ENCODE assay signal across 8 cellular contexts in the genomic region with DNA sequence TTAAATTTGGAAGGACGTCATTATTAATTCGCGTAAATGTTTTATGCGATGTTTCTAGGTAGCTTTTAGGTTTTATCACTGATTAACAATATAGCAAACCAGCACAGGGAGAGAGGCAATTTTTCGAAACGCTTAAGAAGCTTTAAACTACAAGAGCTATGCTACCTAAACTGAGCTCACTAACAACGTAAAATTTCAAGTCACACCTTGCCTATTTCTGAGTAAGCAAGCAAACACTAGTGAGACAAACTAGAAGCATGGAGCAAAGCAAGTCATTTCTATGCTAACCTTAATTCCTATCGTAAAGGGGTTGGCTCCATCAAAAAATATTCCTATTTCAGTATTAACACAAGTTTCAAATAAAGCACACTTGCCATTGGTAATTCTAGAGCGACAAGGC. TPM values are rescaled to one million over a fixed set of nuclear protein-coding genes. Genes with fewer than 3 reads are reported as not detected.
DNase-seq lines count a peak whose midpoint lies in the region; ATAC-seq, FAIRE-seq and TF ChIP-seq lines count a peak whose summit lies in the region.

No MANE protein-coding gene starts in this region.

- 4 to 9% methylated on average over 9 of the region's 9 CpGs for WGBS in pancreas, 2 donors

- H3K4me1 ChIP-seq in DOHH2 (ENCODE audit: control insufficient read depth, low read length), result peaks cover 48% of the 10 kb centered on the region
- peaks cover 46% of the 10 kb centered on the region for H3K4me1 ChIP-seq in OCI-LY1 (ENCODE audit: insufficient read depth, low read length, severe bottlenecking)
- H3K4me1 ChIP-seq in endothelial cell of umbilical vein (ENCODE audit: control insufficient read depth, extremely low read depth, insufficient read depth, low read length), result peaks cover 22% of the 10 kb centered on the region
- H3K4me1 ChIP-seq in pancreas, result peaks cover 5 to 27% (median 9%) of the 10 kb centered on the region in 3 donors

- TF ChIP-seq CTCF in DOHH2 (IDR thresholded peaks at IDR 0.05; ENCODE audit: low read depth, low read length, poor library complexity, severe bottlenecking) (no peak), OCI-LY1 (IDR thresholded peaks at IDR 0.05; ENCODE audit: low read length) (no peak), endothelial cell of umbilical vein (IDR thresholded peaks at IDR 0.05; ENCODE audit: extremely low read depth in 1 of 2, insufficient read depth in 1 of 2, low read depth in 1 of 2, low read length in 2 of 2) (no peak), pancreas (IDR thresholded peaks at IDR 0.05) (no peak)

- no peaks in the 10 kb centered on the region for H3K9me2 ChIP-seq in DOHH2 (replicated peaks; ENCODE audit: control insufficient read depth, low read length)
- H3K9me2 ChIP-seq in OCI-LY1 (ENCODE audit: low read depth, low read length), result no peaks in the 10 kb centered on the region

- H3K27ac ChIP-seq in DOHH2 (ENCODE audit: low read depth, low read length) (peak overlapping the region; percentile 68; the same call in 1 of the 2 replicates), OCI-LY1 (ENCODE audit: low read depth, low read length, poor library complexity, severe bottlenecking) (peak overlapping the region; percentile 89), endothelial cell of umbilical vein (ENCODE audit: insufficient read depth, low read depth, low read length) (no peak overlapping the region), pancreas (peak overlapping the region; percentile 97 to 99 (median 98))

- H3K36me3 ChIP-seq in DOHH2 (ENCODE audit: control insufficient read depth, low read length), result peaks cover 15% of the 10 kb centered on the region
- peaks cover 9% of the 10 kb centered on the region; the same call in 1 of the 2 replicates for H3K36me3 ChIP-seq in OCI-LY1 (ENCODE audit: insufficient read depth, low read length)
- no peaks in the 10 kb centered on the region for H3K36me3 ChIP-seq in endothelial cell of umbilical vein (ENCODE audit: control insufficient read depth in 2 of 2, extremely low read depth in 1 of 2, insufficient read depth in 2 of 2, low read length in 2 of 2)
- no peaks in the 10 kb centered on the region for H3K36me3 ChIP-seq in pancreas

- no peaks in the 10 kb centered on the region for H3K27me3 ChIP-seq in DOHH2 (ENCODE audit: control insufficient read depth, low read length)
- no peaks in the 10 kb centered on the region for H3K27me3 ChIP-seq in OCI-LY1 (ENCODE audit: insufficient read depth, low read length)
- no peaks in the 10 kb centered on the region for H3K27me3 ChIP-seq in endothelial cell of umbilical vein (ENCODE audit: control insufficient read depth in 2 of 2, insufficient read depth in 2 of 2, low read length in 2 of 2)
- no peaks in the 10 kb centered on the region for H3K27me3 ChIP-seq in pancreas

- intact Hi-C loops in endothelial cell of umbilical vein (cut with micrococcal nuclease), result loop anchor here (5.0 kb wide), 1 partner anchor 112 kb away; no protein-coding TSS in a partner anchor
- intact Hi-C loops in pancreas (cut with DNase I), result no loop called here

- H3K4me2 ChIP-seq in DOHH2 (ENCODE audit: low read length) (peak overlapping the region; percentile 79), OCI-LY1 (ENCODE audit: low read length) (peak overlapping the region; percentile 87), endothelial cell of umbilical vein (ENCODE audit: insufficient read depth, low read length) (peak overlapping the region; percentile 94)

- H4K20me1 ChIP-seq in DOHH2 (ENCODE audit: control insufficient read depth, insufficient read depth, low read depth, low read length) (no peaks in the 10 kb centered on the region), OCI-LY1 (ENCODE audit: insufficient read depth, low read length) (no peaks in the 10 kb centered on the region), endothelial cell of umbilical vein (replicated peaks; ENCODE audit: control insufficient read depth, extremely low read depth, insufficient read depth, low read length) (peaks cover 2% of the 10 kb centered on the region)

- DNase-seq in endothelial cell of umbilical vein (ENCODE audit: low read depth, low spot score) (peak; percentile 44), pancreas (no peak), inferior parietal cortex (ENCODE audit: extremely low spot score) (no peak), ureter (ENCODE audit: low spot score) (no peak), NCI-H1048 (lab: John Stamatoyannopoulos, UW) (no peak)

- H3K79me2 ChIP-seq in DOHH2 (ENCODE audit: control insufficient read depth, low read length) (peaks cover 61% of the 10 kb centered on the region), OCI-LY1 (ENCODE audit: insufficient read depth, low read length) (peaks cover 48% of the 10 kb centered on the region), endothelial cell of umbilical vein (ENCODE audit: control insufficient read depth, insufficient read depth, low read length) (peaks cover 48% of the 10 kb centered on the region)

- no peaks in the 10 kb centered on the region for H3K9me3 ChIP-seq in DOHH2 (ENCODE audit: control insufficient read depth, insufficient read depth, low read length)
- H3K9me3 ChIP-seq in OCI-LY1 (ENCODE audit: low read length), result no peaks in the 10 kb centered on the region
- no peaks in the 10 kb centered on the region for H3K9me3 ChIP-seq in endothelial cell of umbilical vein (replicated peaks; ENCODE audit: control insufficient read depth, insufficient read depth, low read length)
- no peaks in the 10 kb centered on the region for H3K9me3 ChIP-seq in pancreas

- H3K4me3 ChIP-seq in DOHH2 (ENCODE audit: low read length) (peak overlapping the region; percentile 97), OCI-LY1 (ENCODE audit: low read depth, low read length, poor library complexity, severe bottlenecking) (peak overlapping the region; percentile 86), endothelial cell of umbilical vein (replicated peaks in 1 of 3; ENCODE audit: insufficient read depth in 1 of 3, low read depth in 1 of 3, low read length in 3 of 3) (peak overlapping the region; percentile 81 to 97 (median 90)), pancreas (peak overlapping the region; percentile 80 to 99 (median 98))

- no peaks in the 10 kb centered on the region for H3K9me1 ChIP-seq in endothelial cell of umbilical vein (replicated peaks; ENCODE audit: control insufficient read depth, extremely low read depth, insufficient read depth, low read length)

- H3K9ac ChIP-seq in OCI-LY1 (ENCODE audit: low read length) (peak overlapping the region; percentile 83), endothelial cell of umbilical vein (replicated peaks; ENCODE audit: extremely low read depth, insufficient read depth, low read length) (peak overlapping the region; percentile 93)

- CTCF ChIA-PET in endothelial cell of umbilical vein (lab: Charles Lee), result interaction anchor here (0.5 to 1.9 kb wide), 6 partner anchors 10 to 283 kb away, joined by 3 to 6 read pairs (median 4); a partner anchor contains a TSS

- dilution Hi-C loops in endothelial cell of umbilical vein (cut with MboI; ENCODE audit: extremely low pct_ligation_motif_present, low sequenced_read_pairs), result no loop called here

- H2AFZ ChIP-seq in OCI-LY1 (ENCODE audit: low read length), result no peak overlapping the region
- no peak overlapping the region for H2AFZ ChIP-seq in endothelial cell of umbilical vein (ENCODE audit: low read depth, low read length)

- no peak for FAIRE-seq in endothelial cell of umbilical vein (lab: Jason Lieb, UNC)
- FAIRE-seq in pancreas (lab: Jason Lieb, UNC), result no peak

- POLR2A ChIA-PET in endothelial cell of umbilical vein (lab: Charles Lee), result no interaction called here

- ATAC-seq in pancreas (peak in 2 of 4 donors; percentile 13 to 17), GM21515 (IDR thresholded peaks at IDR 0.05; ENCODE audit: unreplicated experiment) (no peak)

- BruUV-seq in endothelial cell of umbilical vein (replicated peaks; lab: Mats Ljungman, UMichigan), result TSS peak; percentile 48

- no peak for TF ChIP-seq POLR2A in endothelial cell of umbilical vein (IDR thresholded peaks at IDR 0.05; ENCODE audit: low read depth, low read length)

- H3F3A ChIP-seq in DOHH2 (ENCODE audit: control insufficient read depth, insufficient read depth), result peaks cover 15% of the 10 kb centered on the region
- H3F3A ChIP-seq in OCI-LY1 (ENCODE audit: insufficient read depth, low read length), result 0 out of 2 replicates have a peak, but pooled peaks cover 7% of the 10 kb centered on the region

TF ChIP-seq in endothelial cell of umbilical vein, 7 proteins besides CTCF, POLR2A, EP300 and RAD21:
- TF ChIP-seq FOS (IDR thresholded peaks at IDR 0.05; ENCODE audit: borderline replicate concordance, insufficient read depth, low read length), result no peak
- no peak for TF ChIP-seq JUN (IDR thresholded peaks at IDR 0.05; ENCODE audit: borderline replicate concordance, insufficient read depth, insufficient read length, low read depth)
- TF ChIP-seq, protein P1, sequence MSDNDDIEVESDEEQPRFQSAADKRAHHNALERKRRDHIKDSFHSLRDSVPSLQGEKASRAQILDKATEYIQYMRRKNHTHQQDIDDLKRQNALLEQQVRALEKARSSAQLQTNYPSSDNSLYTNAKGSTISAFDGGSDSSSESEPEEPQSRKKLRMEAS (IDR thresholded peaks at IDR 0.05; ENCODE audit: insufficient read depth, insufficient read length), result no peak
- TF ChIP-seq EZH2 (IDR thresholded peaks at IDR 0.05; ENCODE audit: borderline replicate concordance, low read depth, low read length, severe bottlenecking), result no peak
- TF ChIP-seq MYC (IDR thresholded peaks at IDR 0.05; ENCODE audit: low read depth, low read length), result no peak
- TF ChIP-seq POLR2AphosphoS5 (IDR thresholded peaks at IDR 0.05; ENCODE audit: insufficient read depth, low read depth, low read length), result no peak
- TF ChIP-seq GATA2 (IDR thresholded peaks at IDR 0.05; ENCODE audit: insufficient read depth, insufficient read length, low read depth, low read length), result no peak

RNA-seq across cellular contexts. Expression of a gene that starts 1.2 kb away (rescaled TPM):
- total RNA-seq in endothelial cell of umbilical vein (56.8 and 60.1 TPM in 2 replicates), pancreas (10 to 100 TPM; 23.8 to 42.0 (median 33.8) TPM), ureter (61.2 TPM)
- polyA plus RNA-seq in endothelial cell of umbilical vein (29.2 and 30.5 TPM in 2 replicates), pancreas (10 to 100 TPM; 28.9 to 31.4 TPM)
- 21.5 and 22.4 TPM in 2 replicates for polyA plus RNA-seq in endothelial cell of umbilical vein (2011; cell fraction: cytosol; rRNA removed)
- polyA plus RNA-seq in endothelial cell of umbilical vein (2011; cell fraction: nucleus; rRNA removed), result 110 and 118 TPM in 2 replicates
- 31.2 and 35.8 TPM in 2 replicates for polyA plus RNA-seq in endothelial cell of umbilical vein (2012)
- polyA minus RNA-seq in endothelial cell of umbilical vein, result 80.1 and 100 TPM in 2 replicates
- 15.6 TPM for polyA minus RNA-seq in endothelial cell of umbilical vein (2011; cell fraction: cytosol; rRNA and poly(A)+ RNA removed)
- 83.8 and 137 TPM in 2 replicates for polyA minus RNA-seq in endothelial cell of umbilical vein (2011; cell fraction: nucleus; rRNA and poly(A)+ RNA removed)
